ENCODE assay signal across 15 cellular contexts in genomic region chr1:205310981-205311704, GRCh38. TPM values are rescaled to one million over a fixed set of nuclear protein-coding genes. Genes with fewer than 3 reads are reported as not detected.
DNase-seq lines count a peak whose midpoint lies in the region; ATAC-seq and TF ChIP-seq lines count a peak whose summit lies in the region.
"Had no signal": no experiment of that assay in that cellular context is flagged by ENCODE, and none has a peak within 500 bp of the region (broad histone marks: within the 10 kb centered on the region; RNA-seq: fewer than 3 reads in every experiment).

No MANE protein-coding gene starts in this region.

- peaks cover 82% of the 10 kb centered on the region for H3F3A ChIP-seq in neural progenitor cell (ENCODE audit: low read depth)

- H3K4me3 Mint-ChIP-seq in CD4-positive, alpha-beta memory T cell, result no peak overlapping the region
- no peak overlapping the region for H3K4me3 Mint-ChIP-seq in activated naive CD8-positive, alpha-beta T cell treated with anti-CD3 and anti-CD28 coated beads, Interleukin-2, amount 50 U/mL, for 24 hours
- peak overlapping the region; percentile 69 for H3K4me3 Mint-ChIP-seq in neural progenitor cell

- H3K4me1 Mint-ChIP-seq in CD4-positive, alpha-beta memory T cell, result peaks cover 43 to 92% (median 64%) of the 10 kb centered on the region in 4 donors
- H3K4me1 Mint-ChIP-seq in activated naive CD8-positive, alpha-beta T cell treated with anti-CD3 and anti-CD28 coated beads, Interleukin-2, amount 50 U/mL, for 24 hours, result peaks cover 70% of the 10 kb centered on the region
- H3K4me1 Mint-ChIP-seq in neural progenitor cell, result peaks cover 86% of the 10 kb centered on the region

- no peak overlapping the region for H3K4me3 ChIP-seq in CD4-positive, alpha-beta memory T cell (ENCODE audit: low read length in 2 of 2)
- no peak overlapping the region for H3K4me3 ChIP-seq in neural progenitor cell
- no peak overlapping the region for H3K4me3 ChIP-seq in brain microvascular endothelial cell (ENCODE audit: low read depth, low read length)
- H3K4me3 ChIP-seq: gastroesophageal sphincter had no signal

- no peaks in the 10 kb centered on the region for H3K9me3 Mint-ChIP-seq in CD4-positive, alpha-beta memory T cell
- no peaks in the 10 kb centered on the region for H3K9me3 Mint-ChIP-seq in activated naive CD8-positive, alpha-beta T cell treated with anti-CD3 and anti-CD28 coated beads, Interleukin-2, amount 50 U/mL, for 24 hours
- no peaks in the 10 kb centered on the region for H3K9me3 Mint-ChIP-seq in neural progenitor cell

- H3K4me2 ChIP-seq in neural progenitor cell, result peak overlapping the region; percentile 93
- H3K4me2 ChIP-seq: KMS-11 had no signal

- no peak overlapping the region for H2AFZ ChIP-seq in neural progenitor cell (replicated peaks)

- no peak for DNase-seq in CD4-positive, alpha-beta memory T cell
- DNase-seq in activated naive CD8-positive, alpha-beta T cell treated with anti-CD3 and anti-CD28 coated beads, Interleukin-2, amount 50 U/mL, for 24 hours, result no peak
- DNase-seq in neural progenitor cell (ENCODE audit: low spot score) (no peak), dermis blood vessel endothelial cell (no peak), middle frontal gyrus (ENCODE audit: extremely low spot score, low spot score) (no peak), brain microvascular endothelial cell (no peak)
- DNase-seq: NCI-H187 treated with DMSO at 0.1 percent for 48 hours, NCI-H774 had no signal

- POLR2A ChIA-PET in CD4-positive, alpha-beta memory T cell (lab: Charles Lee; ENCODE audit: partially characterized antibody), result interaction anchor here (0.7 to 22.4 kb wide), 5 partner anchors 8 to 30 kb away, joined by 3 to 1030 read pairs (median 4); partner anchors contain the start of gene NUAK2

- peaks cover 55 to 69% of the 10 kb centered on the region in 2 donors for H3K36me3 Mint-ChIP-seq in CD4-positive, alpha-beta memory T cell
- H3K36me3 Mint-ChIP-seq in activated naive CD8-positive, alpha-beta T cell treated with anti-CD3 and anti-CD28 coated beads, Interleukin-2, amount 50 U/mL, for 24 hours (ENCODE audit: low read depth), result no peaks in the 10 kb centered on the region
- peaks cover 53% of the 10 kb centered on the region for H3K36me3 Mint-ChIP-seq in neural progenitor cell

- H3K27ac Mint-ChIP-seq in CD4-positive, alpha-beta memory T cell, result peak overlapping the region; percentile 32 to 77 (median 53)
- peak overlapping the region; percentile 5 for H3K27ac Mint-ChIP-seq in activated naive CD8-positive, alpha-beta T cell treated with anti-CD3 and anti-CD28 coated beads, Interleukin-2, amount 50 U/mL, for 24 hours
- peak overlapping the region; percentile 100 for H3K27ac Mint-ChIP-seq in neural progenitor cell

- peaks cover 63% of the 10 kb centered on the region for H3K36me3 ChIP-seq in CD4-positive, alpha-beta memory T cell (ENCODE audit: insufficient read depth, low read length)
- H3K36me3 ChIP-seq in neural progenitor cell, result peaks cover 32% of the 10 kb centered on the region
- peaks cover 60% of the 10 kb centered on the region for H3K36me3 ChIP-seq in brain microvascular endothelial cell (replicated peaks)

- no peaks in the 10 kb centered on the region for H3K9me3 ChIP-seq in CD4-positive, alpha-beta memory T cell (ENCODE audit: control insufficient read depth in 1 of 2, low read length in 2 of 2)
- no peaks in the 10 kb centered on the region for H3K9me3 ChIP-seq in neural progenitor cell (ENCODE audit: low read depth)
- H3K9me3 ChIP-seq: gastroesophageal sphincter had no signal

- no peak for TF ChIP-seq CTCF in neural progenitor cell (IDR thresholded peaks at IDR 0.05)
- no peak for TF ChIP-seq CTCF in brain microvascular endothelial cell (IDR thresholded peaks at IDR 0.05; ENCODE audit: low read depth, low read length, missing control alignments)

- H4K20me1 ChIP-seq in neural progenitor cell (ENCODE audit: low read depth), result peaks cover 93% of the 10 kb centered on the region

- in situ Hi-C loops in brain microvascular endothelial cell (cut with HindIII; ENCODE audit: low pct_ligation_motif_present, low sequenced_read_pairs), result no loop called here

- H3K4me1 ChIP-seq in CD4-positive, alpha-beta memory T cell (ENCODE audit: insufficient read depth, low read length), result peaks cover 73% of the 10 kb centered on the region
- peaks cover 52% of the 10 kb centered on the region for H3K4me1 ChIP-seq in neural progenitor cell

- H3K27me3 Mint-ChIP-seq in CD4-positive, alpha-beta memory T cell, result no peaks in the 10 kb centered on the region
- no peaks in the 10 kb centered on the region for H3K27me3 Mint-ChIP-seq in activated naive CD8-positive, alpha-beta T cell treated with anti-CD3 and anti-CD28 coated beads, Interleukin-2, amount 50 U/mL, for 24 hours
- peaks cover 13% of the 10 kb centered on the region for H3K27me3 Mint-ChIP-seq in neural progenitor cell (ENCODE audit: insufficient read depth, low read depth)

- no peaks in the 10 kb centered on the region for H3K27me3 ChIP-seq in CD4-positive, alpha-beta memory T cell (ENCODE audit: insufficient read depth, low read length)
- H3K27me3 ChIP-seq in neural progenitor cell, result no peaks in the 10 kb centered on the region
- no peaks in the 10 kb centered on the region for H3K27me3 ChIP-seq in brain microvascular endothelial cell (replicated peaks)
- H3K27me3 ChIP-seq: gastroesophageal sphincter had no signal

- peak; percentile 48 for ATAC-seq in HG02852 (IDR thresholded peaks at IDR 0.05; ENCODE audit: unreplicated experiment)
- ATAC-seq in activated naive CD8-positive, alpha-beta T cell treated with anti-CD3 and anti-CD28 coated beads, Interleukin-2, amount 50 U/mL, for 24 hours, result no peak
- ATAC-seq in GM18858 (IDR thresholded peaks at IDR 0.05; ENCODE audit: unreplicated experiment), result no peak
- ATAC-seq: gastroesophageal sphincter had no signal

- H3K27ac ChIP-seq in CD4-positive, alpha-beta memory T cell (ENCODE audit: low read depth, low read length), result no peak overlapping the region
- peak overlapping the region; percentile 100 for H3K27ac ChIP-seq in neural progenitor cell
- H3K27ac ChIP-seq in brain microvascular endothelial cell, result no peak overlapping the region
- H3K27ac ChIP-seq: gastroesophageal sphincter, KMS-11, VCaP had no signal

- CTCF ChIA-PET in CD4-positive, alpha-beta memory T cell (lab: Charles Lee; ENCODE audit: partially characterized antibody), result interaction anchor here (0.8 to 23.6 kb wide), 5 partner anchors 10 to 32 kb away, joined by 3 to 1429 read pairs (median 4); no protein-coding TSS in a partner anchor

- peaks cover 95% of the 10 kb centered on the region for H3K79me2 ChIP-seq in neural progenitor cell (ENCODE audit: low read depth)

- intact Hi-C loops in CD4-positive, alpha-beta memory T cell (cut with micrococcal nuclease), result no loop called here

- no peak overlapping the region for H3K9ac ChIP-seq in neural progenitor cell
- H3K9ac ChIP-seq: KMS-11 had no signal

RNA-seq across cellular contexts. Expression of gene NUAK2, which starts 10.4 kb away (rescaled TPM):
- total RNA-seq in CD4-positive, alpha-beta memory T cell, result 10 to 100 TPM; 32.5 to 32.8 TPM
- polyA plus RNA-seq in CD4-positive, alpha-beta memory T cell, result 10 to 100 TPM in 1 of 2 donors, 1 to 10 TPM in 1; 8.5 to 35.7 TPM
- 29.4 and 56.2 TPM in 2 replicates for total RNA-seq in neural progenitor cell (ENCODE audit: low replicate concordance)
- total RNA-seq in dermis blood vessel endothelial cell, result 4.6 and 5.0 TPM in 2 replicates

RNA-seq across cellular contexts. Expression of gene KLHDC8A, which starts 45.6 kb away (rescaled TPM):
- not detected for total RNA-seq in CD4-positive, alpha-beta memory T cell
- polyA plus RNA-seq in CD4-positive, alpha-beta memory T cell, result not detected
- total RNA-seq in neural progenitor cell (ENCODE audit: low replicate concordance), result 9.7 and 20.2 TPM in 2 replicates
- not detected in 2 replicates for total RNA-seq in dermis blood vessel endothelial cell
- total RNA-seq: subcutaneous adipose tissue had no signal
- polyA plus RNA-seq: keratinocyte had no signal

Comparison
In these comparisons a context has a peak if more than half of its experiments do, and no peak if none do; other contexts are left out.
1. H3K27ac Mint-ChIP-seq: peak in every context shown above with its lines; median percentile 100 in neural progenitor cell; 53 in CD4-positive, alpha-beta memory T cell; 5 in activated naive CD8-positive, alpha-beta T cell treated with anti-CD3 and anti-CD28 coated beads, Interleukin-2, amount 50 U/mL, for 24 hours.
2. RNA of gene KLHDC8A, which starts 45.6 kb away (total RNA-seq): 9.7 to 20.2 TPM in neural progenitor cell; not detected in CD4-positive, alpha-beta memory T cell and not detected in dermis blood vessel endothelial cell; every median in the first group is over 10 times any median in the second.